In genomic region chr5:127699416-127699815, GRCh38 we compare ENCODE assay signal across 26 cellular contexts. TPM values are rescaled to one million over a fixed set of nuclear protein-coding genes. Genes with fewer than 3 reads are reported as not detected.
"Had no signal": no experiment of that assay in that cellular context is flagged by ENCODE, and none has a peak within 500 bp of the region (broad histone marks: within the 10 kb centered on the region; RNA-seq: fewer than 3 reads in every experiment).

No MANE protein-coding gene starts in this region.

- H3K4me3 ChIP-seq: esophagus muscularis mucosa, hepatocyte, left ventricle myocardium inferior, lower lobe of right lung, psoas muscle, sigmoid colon, skin epidermis, stomach, thoracic aorta, transverse colon had no signal

- H3K36me3 ChIP-seq: esophagus muscularis mucosa, left ventricle myocardium inferior, lower lobe of right lung, sigmoid colon, stomach, thoracic aorta, transverse colon had no signal

- H2AFZ ChIP-seq: hepatocyte had no signal

- DNase-seq: effector memory CD4-positive, alpha-beta T cell; foreskin melanocyte; head of caudate nucleus; kidney; left cardiac atrium; left ventricle myocardium inferior; lower lobe of right lung; naive thymus-derived CD4-positive, alpha-beta T cell; psoas muscle; sigmoid colon; stimulated activated CD4-positive, alpha-beta T cell treated with anti-CD3 and anti-CD28 coated beads, Interleukin-2, amount 100 ng/mL, for 24 hours; stimulated activated CD4-positive, alpha-beta T cell treated with anti-CD3 and anti-CD28 coated beads, Interleukin-4, amount 100 ng/mL, for 4 hours; stimulated activated naive CD4-positive, alpha-beta T cell; stomach; substantia nigra; transverse colon had no signal

- H3K27ac ChIP-seq: epithelial cell of prostate, esophagus muscularis mucosa, hepatocyte, left ventricle myocardium inferior, lower lobe of right lung, psoas muscle, sigmoid colon, skin epidermis, stomach, thoracic aorta, transverse colon had no signal

- H3K4me1 ChIP-seq: lower lobe of right lung had no signal

- H3K79me2 ChIP-seq: hepatocyte had no signal

- H3K4me1 Mint-ChIP-seq: central memory CD8-positive, alpha-beta T cell; memory B cell; naive thymus-derived CD4-positive, alpha-beta T cell had no signal

- H3K4me3 Mint-ChIP-seq: central memory CD8-positive, alpha-beta T cell; memory B cell; naive thymus-derived CD4-positive, alpha-beta T cell; neural crest cell had no signal

- H3K4me2 ChIP-seq: hepatocyte had no signal

- H3K27me3 ChIP-seq: esophagus muscularis mucosa, hepatocyte, sigmoid colon, stomach, transverse colon had no signal

- H3K27ac Mint-ChIP-seq: memory B cell; naive thymus-derived CD4-positive, alpha-beta T cell had no signal

- H3K36me3 Mint-ChIP-seq: memory B cell; naive thymus-derived CD4-positive, alpha-beta T cell had no signal

- H3K9me3 ChIP-seq: esophagus muscularis mucosa, left ventricle myocardium inferior, lower lobe of right lung, psoas muscle, sigmoid colon, stomach, thoracic aorta, transverse colon had no signal

- H3K9me3 Mint-ChIP-seq: central memory CD8-positive, alpha-beta T cell; memory B cell; neural crest cell had no signal

RNA-seq across cellular contexts. Expression of gene CCDC192, which starts 3.8 kb away (rescaled TPM):
- total RNA-seq: hepatocyte; kidney; left cardiac atrium; left ventricle myocardium inferior; lower lobe of right lung; naive thymus-derived CD4-positive, alpha-beta T cell; thoracic aorta; transverse colon had no signal
- polyA plus RNA-seq: naive thymus-derived CD4-positive, alpha-beta T cell had no signal

RNA-seq across cellular contexts. Expression of gene CTXN3, which starts 50.5 kb away (rescaled TPM):
- total RNA-seq: esophagus muscularis mucosa; hepatocyte; left cardiac atrium; left ventricle myocardium inferior; lower lobe of right lung; naive thymus-derived CD4-positive, alpha-beta T cell; neural crest cell; omental fat pad; sigmoid colon; stomach; thoracic aorta; transverse colon; ureter had no signal
- polyA plus RNA-seq: hepatocyte; naive thymus-derived CD4-positive, alpha-beta T cell; sigmoid colon; stomach had no signal
